ENCODE assay signal across 29 cellular contexts in the genomic region with DNA sequence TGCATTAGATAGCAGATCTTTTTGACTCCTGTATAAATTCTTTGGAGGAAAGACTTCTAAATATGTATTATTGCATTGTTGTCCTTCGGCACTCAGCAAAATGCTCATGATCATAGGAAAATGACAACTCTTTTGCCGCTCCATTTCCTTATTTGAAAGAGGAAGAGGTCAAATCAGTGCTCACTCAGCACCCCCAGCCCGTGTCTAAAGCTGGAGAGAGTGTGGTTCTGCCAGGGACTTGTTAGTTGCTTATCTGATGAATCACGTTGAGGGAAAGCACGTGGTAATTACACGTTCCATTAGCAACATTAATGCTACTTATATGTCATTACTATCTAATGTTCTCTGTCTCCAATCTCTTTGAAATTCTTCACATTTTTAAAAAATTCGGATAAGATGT. TPM values are rescaled to one million over a fixed set of nuclear protein-coding genes. Genes with fewer than 3 reads are reported as not detected.
DNase-seq lines count a peak whose midpoint lies in the region; ATAC-seq, FAIRE-seq and TF ChIP-seq lines count a peak whose summit lies in the region.
"Had no signal": no experiment of that assay in that cellular context is flagged by ENCODE, and none has a peak within 500 bp of the region (broad histone marks: within the 10 kb centered on the region; RNA-seq: fewer than 3 reads in every experiment).

No MANE protein-coding gene starts in this region.

- no peak overlapping the region for H3K4me2 ChIP-seq in keratinocyte (ENCODE audit: control insufficient read depth, extremely low read depth, insufficient read depth, low read depth, low read length)
- H3K4me2 ChIP-seq: KMS-11 had no signal

- H3K9me1 ChIP-seq in keratinocyte (ENCODE audit: control insufficient read depth, extremely low read depth, insufficient read depth, low read length): no peaks in the 10 kb centered on the region

- H3K27me3 ChIP-seq in bronchial epithelial cell (ENCODE audit: control insufficient read depth, insufficient read depth, low read length) (no peaks in the 10 kb centered on the region), keratinocyte (ENCODE audit: control insufficient read depth, extremely low read depth, insufficient read depth, low read length) (no peaks in the 10 kb centered on the region), upper lobe of right lung (no peaks in the 10 kb centered on the region)
- H3K27me3 ChIP-seq: colonic mucosa, ovary, Peyer's patch, transverse colon had no signal

- H3K4me1 ChIP-seq in keratinocyte (ENCODE audit: control insufficient read depth, extremely low read depth, insufficient read depth, low read length) (no peaks in the 10 kb centered on the region), upper lobe of right lung (no peaks in the 10 kb centered on the region)
- H3K4me1 ChIP-seq: colonic mucosa, Peyer's patch, transverse colon had no signal

- no peak overlapping the region for H3K9ac ChIP-seq in keratinocyte (ENCODE audit: control insufficient read depth, extremely low read depth, insufficient read depth, low read length)
- H3K9ac ChIP-seq: KMS-11 had no signal

- H4K20me1 ChIP-seq in keratinocyte (ENCODE audit: control insufficient read depth, extremely low read depth, insufficient read depth, low read length): no peaks in the 10 kb centered on the region

- H3K36me3 ChIP-seq in bronchial epithelial cell (ENCODE audit: control insufficient read depth, insufficient read depth, low read length) (no peaks in the 10 kb centered on the region), keratinocyte (ENCODE audit: control insufficient read depth in 2 of 2, extremely low read depth in 1 of 2, insufficient read depth in 2 of 2, low read length in 2 of 2) (no peaks in the 10 kb centered on the region), upper lobe of right lung (no peaks in the 10 kb centered on the region)
- H3K36me3 ChIP-seq: colonic mucosa, ovary, Peyer's patch, transverse colon had no signal

- H3K4me3 ChIP-seq in bronchial epithelial cell (ENCODE audit: low read depth, low read length): no peak overlapping the region
- no peak overlapping the region for H3K4me3 ChIP-seq in keratinocyte (ENCODE audit: control insufficient read depth in 2 of 3, extremely low read depth in 1 of 3, insufficient read depth in 2 of 3, low read depth in 1 of 3, low read length in 3 of 3)
- H3K4me3 ChIP-seq in upper lobe of right lung: no peak overlapping the region
- H3K4me3 ChIP-seq: colonic mucosa, GM12878, ovary, Peyer's patch, transverse colon had no signal

- H3K79me2 ChIP-seq in keratinocyte (ENCODE audit: control insufficient read depth, insufficient read depth, low read length): no peaks in the 10 kb centered on the region

- no peaks in the 10 kb centered on the region for H3K9me3 ChIP-seq in keratinocyte (ENCODE audit: control insufficient read depth, low read depth, low read length)
- H3K9me3 ChIP-seq in upper lobe of right lung: no peaks in the 10 kb centered on the region
- H3K9me3 ChIP-seq: colonic mucosa, ovary, Peyer's patch, transverse colon had no signal

- intact Hi-C loops in upper lobe of right lung (cut with DNase I): no loop called here

- TF ChIP-seq CTCF in bronchial epithelial cell (IDR thresholded peaks at IDR 0.05; ENCODE audit: insufficient read depth, low read length, severe bottlenecking): no peak
- no peak for TF ChIP-seq CTCF in keratinocyte (optimal IDR thresholded peaks at IDR 0.05 in 1 of 3, IDR thresholded peaks at IDR 0.05 in 1 of 3, conservative IDR thresholded peaks at IDR 0.05 in 1 of 3; ENCODE audit: extremely low read depth in 1 of 3, insufficient read depth in 2 of 3, low read length in 3 of 3)
- TF ChIP-seq CTCF in upper lobe of right lung (IDR thresholded peaks at IDR 0.05): no peak

- dilution Hi-C loops in keratinocyte (cut with MboI; ENCODE audit: extremely low pct_ligation_motif_present, low sequenced_read_pairs): no loop called here

- H3K27ac ChIP-seq in keratinocyte (ENCODE audit: control insufficient read depth, insufficient read depth, low read length) (no peak overlapping the region), upper lobe of right lung (no peak overlapping the region)
- H3K27ac ChIP-seq: colonic mucosa, KMS-11, ovary, Peyer's patch, transverse colon had no signal

- peak; percentile 79 for ATAC-seq in upper lobe of right lung
- ATAC-seq: effector memory CD8-positive, alpha-beta T cell; GM12878 had no signal

- no peak overlapping the region for H2AFZ ChIP-seq in keratinocyte (ENCODE audit: control insufficient read depth, low read length)

- FAIRE-seq in bronchial epithelial cell (lab: Jason Lieb, UNC): no peak
- FAIRE-seq in keratinocyte (lab: Jason Lieb, UNC): peak; percentile 76
- FAIRE-seq: GM12878 had no signal

- DNase-seq in M059J (ENCODE audit: low read depth) (peak; percentile 17), bronchial epithelial cell (ENCODE audit: low read depth) (peak; percentile 40), keratinocyte (ENCODE audit: low read depth, low spot score) (no peak), upper lobe of right lung (no peak), LoVo (ENCODE audit: low spot score) (no peak), NCI-H2171 treated with DMSO at 0.1 percent for 48 hours (lab: John Stamatoyannopoulos, UW) (no peak), COLO829 (ENCODE audit: low spot score) (no peak)
- DNase-seq: activated CD4-positive, alpha-beta T cell treated with anti-CD3 and anti-CD28 coated beads, Interleukin-2, amount 10 ng/mL, durations not matched to agents 7 days and 5 days; activated T-cell treated with anti-CD3 and anti-CD28 coated beads, Interleukin-2, amount 50 U/mL, for 24 hours; C1 segment of cervical spinal cord; Calu3; colonic mucosa; DND-41; effector memory CD8-positive, alpha-beta T cell; hippocampal formation; NCI-H1048; NCI-H187; NCI-H526 treated with DMSO at 0.1 percent for 48 hours; nephron progenitor cell; ovary; Peyer's patch; retina; SIG-M5; stimulated activated CD4-positive, alpha-beta T cell treated with anti-CD3 and anti-CD28 coated beads, Interleukin-2, amount 100 ng/mL, for 48 hours; SW 1271; T-helper 9 cell; transverse colon had no signal

RNA-seq across cellular contexts. Expression of gene MBP, which starts 46.0 kb away (rescaled TPM):
- total RNA-seq in M059J (2014; rRNA removed; shearing (Covaris generic)): 4.7 and 9.9 TPM in 2 replicates
- total RNA-seq in bronchial epithelial cell (21.3 and 26.6 TPM in 2 replicates), upper lobe of right lung (78.9 TPM)
- polyA plus RNA-seq in keratinocyte: 30.7 to 38.7 TPM (median 35.6 TPM) in 3 replicates
- 38.5 TPM for polyA plus RNA-seq in keratinocyte (2011; ENCODE audit: low read depth)
- 30.1 and 40.6 TPM in 2 replicates for polyA plus RNA-seq in keratinocyte (2011; cell fraction: cytosol; rRNA removed)
- polyA plus RNA-seq in keratinocyte (2011; cell fraction: nucleus; rRNA removed): 39.0 and 41.5 TPM in 2 replicates
- polyA plus RNA-seq in keratinocyte (2012; ENCODE audit: low replicate concordance): 25.6 and 33.7 TPM in 2 replicates
- 49.5 to 66.1 TPM (median 52.8 TPM) in 3 replicates for polyA minus RNA-seq in keratinocyte
- 49.3 TPM for polyA minus RNA-seq in keratinocyte (2011; cell fraction: cytosol; rRNA and poly(A)+ RNA removed)
- 33.8 and 64.1 TPM in 2 replicates for polyA minus RNA-seq in keratinocyte (2011; cell fraction: nucleus; rRNA and poly(A)+ RNA removed)

Comparison
In these comparisons a context has a peak if more than half of its experiments do, and no peak if none do; other contexts are left out.
1. DNase-seq: peak in M059J (single experiment) and bronchial epithelial cell (single experiment); none in keratinocyte (single experiment), upper lobe of right lung (single experiment), LoVo (single experiment), NCI-H2171 treated with DMSO at 0.1 percent for 48 hours (single experiment) and COLO829 (single experiment).